ENCODE assay signal across 16 cellular contexts in the genomic region with DNA sequence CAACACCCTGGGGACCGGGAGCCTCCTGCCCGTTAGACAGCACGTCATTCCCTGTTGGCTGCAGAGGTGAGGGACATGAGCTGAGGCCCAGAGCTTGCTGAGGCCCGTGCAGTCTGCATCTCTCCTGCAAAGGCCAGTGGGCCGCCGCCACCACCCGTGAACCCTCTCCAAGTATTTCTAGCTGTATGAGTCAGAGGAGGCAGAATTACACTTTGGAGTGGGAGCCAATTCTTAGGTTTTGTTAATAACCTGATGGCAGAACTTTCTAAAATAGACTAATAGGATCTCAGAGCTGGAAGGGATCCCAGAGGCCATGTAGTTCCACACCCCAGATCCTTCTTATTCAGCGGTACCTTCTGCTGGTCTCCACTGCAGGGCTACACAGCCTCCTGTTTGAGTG.
DNase-seq lines count a peak whose midpoint lies in the region; ATAC-seq and TF ChIP-seq lines count a peak whose summit lies in the region.
"Had no signal": no experiment of that assay in that cellular context is flagged by ENCODE, and none has a peak within 500 bp of the region (broad histone marks: within the 10 kb centered on the region; RNA-seq: fewer than 3 reads in every experiment).

No MANE protein-coding gene starts in this region.

- H3K9me3 ChIP-seq in IMR-90 (ENCODE audit: control insufficient read depth, insufficient read depth, low read length), result no peaks in the 10 kb centered on the region
- no peaks in the 10 kb centered on the region for H3K9me3 ChIP-seq in esophagus muscularis mucosa
- H3K9me3 ChIP-seq in mucosa of descending colon, result no peaks in the 10 kb centered on the region
- H3K9me3 ChIP-seq in tibial artery, result no peaks in the 10 kb centered on the region

- H3K56ac ChIP-seq in IMR-90 (ENCODE audit: extremely low read depth, insufficient read depth, low read length), result no peak overlapping the region

- no peak overlapping the region for H3K23ac ChIP-seq in IMR-90 (ENCODE audit: low read depth, low read length)

- H2BK120ac ChIP-seq in IMR-90 (ENCODE audit: low read depth, low read length), result no peak overlapping the region

- no peak for TF ChIP-seq POLR2A in IMR-90 (IDR thresholded peaks at IDR 0.05; ENCODE audit: low read depth, low read length)
- no peak for TF ChIP-seq POLR2A in esophagus muscularis mucosa (IDR thresholded peaks at IDR 0.05; ENCODE audit: low read depth)

- intact Hi-C loops in IMR-90 (cut with micrococcal nuclease) (no loop called here), esophagus muscularis mucosa (cut with DNase I) (no loop called here), mucosa of descending colon (cut with DNase I, micrococcal nuclease) (no loop called here), tibial artery (cut with DNase I; ENCODE audit: low total_unique reads) (no loop called here)

- peak; percentile 66 for DNase-seq in IMR-90
- no peak for DNase-seq in esophagus muscularis mucosa (ENCODE audit: extremely low spot score)
- DNase-seq in mucosa of descending colon, result peak in 1 of 3 donors; percentile 57
- peak; percentile 76 to 95 for DNase-seq in tibial artery
- DNase-seq in 8988T, result no peak
- no peak for DNase-seq in NCI-H345 (lab: John Stamatoyannopoulos, UW)
- DNase-seq in GM20000 (ENCODE audit: low spot score), result no peak
- DNase-seq: activated CD8-positive, alpha-beta memory T cell treated with anti-CD3 and anti-CD28 coated beads, Interleukin-2, amount 50 U/mL, for 4 hours; activated naive CD8-positive, alpha-beta T cell treated with anti-CD3 and anti-CD28 coated beads, Interleukin-2, amount 50 U/mL, for 24 hours; effector CD8-positive, alpha-beta T cell; MM.1S; NCI-H510A treated with DMSO at 0.1 percent for 48 hours; SHP77 treated with DMSO at 0.1 percent for 48 hours had no signal

- dilution Hi-C loops in IMR-90 (cut with HindIII; ENCODE audit: low sequenced_read_pairs, unreplicated experiment), result no loop called here

- no peak overlapping the region; the same call in 1 of the 2 replicates for H3K4me2 ChIP-seq in IMR-90 (ENCODE audit: low read depth, low read length)
- H3K4me2 ChIP-seq: smooth muscle cell had no signal

- H3K4me3 ChIP-seq in IMR-90 (ENCODE audit: insufficient read depth, low read depth, low read length) (no peak overlapping the region), esophagus muscularis mucosa (no peak overlapping the region), mucosa of descending colon (no peak overlapping the region), tibial artery (no peak overlapping the region)
- H3K4me3 ChIP-seq: GM12878, smooth muscle cell had no signal

- H3K4ac ChIP-seq in IMR-90 (ENCODE audit: low read depth, low read length), result no peak overlapping the region

- H3K18ac ChIP-seq in IMR-90 (ENCODE audit: low read depth, low read length), result no peak overlapping the region

- no TSS peak for BruUV-seq in IMR-90 (replicated peaks; lab: Mats Ljungman, UMichigan)

- peak; percentile 93 for ATAC-seq in IMR-90 (ENCODE audit: low read depth)
- peak; percentile 26 for ATAC-seq in mucosa of descending colon
- no peak for ATAC-seq in GM19467 (IDR thresholded peaks at IDR 0.05; ENCODE audit: unreplicated experiment)
- ATAC-seq: activated naive CD8-positive, alpha-beta T cell treated with anti-CD3 and anti-CD28 coated beads, Interleukin-2, amount 50 U/mL, for 24 hours; GM12878 had no signal

- no peak for TF ChIP-seq EP300 in esophagus muscularis mucosa (IDR thresholded peaks at IDR 0.05)

- H4K5ac ChIP-seq in IMR-90 (ENCODE audit: low read depth, low read length), result no peak overlapping the region

- H3K36me3 ChIP-seq in IMR-90 (ENCODE audit: control insufficient read depth, insufficient read depth, low read length) (no peaks in the 10 kb centered on the region), esophagus muscularis mucosa (peaks cover 0 to 49% (median 12%) of the 10 kb centered on the region in 4 donors), mucosa of descending colon (ENCODE audit: low read depth) (no peaks in the 10 kb centered on the region), tibial artery (peaks cover 4 to 15% (median 14%) of the 10 kb centered on the region in 3 donors)

- H2AK5ac ChIP-seq in IMR-90 (ENCODE audit: low read depth, low read length), result no peak overlapping the region

- no peaks in the 10 kb centered on the region for H3K79me1 ChIP-seq in IMR-90 (ENCODE audit: low read depth in 1 of 2, low read length in 2 of 2)

- no peak overlapping the region for H2AFZ ChIP-seq in IMR-90 (replicated peaks; ENCODE audit: low read length, poor library complexity)

- peaks cover 2% of the 10 kb centered on the region; the same call in 1 of the 2 replicates for H3K4me1 ChIP-seq in IMR-90 (ENCODE audit: control insufficient read depth, insufficient read depth, low read length)
- H3K4me1 ChIP-seq in esophagus muscularis mucosa, result peaks cover 26 to 59% (median 34%) of the 10 kb centered on the region in 4 donors
- no peaks in the 10 kb centered on the region for H3K4me1 ChIP-seq in mucosa of descending colon (ENCODE audit: low read depth)
- H3K4me1 ChIP-seq in tibial artery, result peaks cover 0 to 22% (median 17%) of the 10 kb centered on the region in 4 donors

- POLR2A ChIA-PET in IMR-90 (lab: Charles Lee; ENCODE audit: unreplicated experiment), result no interaction called here

- in situ Hi-C loops in IMR-90 (cut with MboI; ENCODE audit: low sequenced_read_pairs), result no loop called here

- H3K9me1 ChIP-seq in IMR-90 (ENCODE audit: insufficient read depth, low read length), result no peaks in the 10 kb centered on the region

- H2BK5ac ChIP-seq in IMR-90 (ENCODE audit: low read depth, low read length, poor library complexity, severe bottlenecking), result no peak overlapping the region

- no CpG with 5 or more reads among the region's 8 CpGs for WGBS in IMR-90 (ENCODE audit: extremely low coverage in 2 of 2, insufficient read length in 1 of 2), 2 experiments
- 40% methylated on average over 8 of the region's 8 CpGs for WGBS in esophagus muscularis mucosa

- H3K27ac ChIP-seq in IMR-90 (ENCODE audit: insufficient read depth, low read length) (no peak overlapping the region), esophagus muscularis mucosa (replicated peaks in 1 of 4) (peak overlapping the region; percentile 73 to 75 (median 74)), tibial artery (peak overlapping the region; percentile 57 to 78)

- no peak for TF ChIP-seq CTCF in IMR-90 (conservative IDR thresholded peaks at IDR 0.05; ENCODE audit: low read depth, low read length)
- no peak for TF ChIP-seq CTCF in esophagus muscularis mucosa (IDR thresholded peaks at IDR 0.05)
- TF ChIP-seq CTCF in mucosa of descending colon (IDR thresholded peaks at IDR 0.05), result no peak
- TF ChIP-seq CTCF in tibial artery (IDR thresholded peaks at IDR 0.05), result no peak
- TF ChIP-seq CTCF in GM20000 (IDR thresholded peaks at IDR 0.05; ENCODE audit: extremely low read depth, missing control alignments), result no peak

- H3K9ac ChIP-seq in IMR-90 (ENCODE audit: low read depth, low read length), result no peak overlapping the region

- CTCF ChIA-PET in IMR-90 (lab: Yijun Ruan, JAX), result no interaction called here

- H2AK9ac ChIP-seq in IMR-90 (replicated peaks; ENCODE audit: low read depth, low read length, poor library complexity), result no peak overlapping the region

- H3K27me3 ChIP-seq in IMR-90 (ENCODE audit: control insufficient read depth, insufficient read depth, low read length), result peaks cover 1% of the 10 kb centered on the region
- no peaks in the 10 kb centered on the region for H3K27me3 ChIP-seq in esophagus muscularis mucosa
- no peaks in the 10 kb centered on the region for H3K27me3 ChIP-seq in tibial artery

- no peak overlapping the region for H3K14ac ChIP-seq in IMR-90 (replicated peaks; ENCODE audit: low read depth, low read length)

- no peak for TF ChIP-seq RAD21 in IMR-90 (IDR thresholded peaks at IDR 0.05; ENCODE audit: low read length)

- H2BK20ac ChIP-seq in IMR-90 (ENCODE audit: low read depth, low read length), result no peak overlapping the region

- H4K91ac ChIP-seq in IMR-90 (ENCODE audit: insufficient read depth, low read depth, low read length), result no peak overlapping the region

- no peak overlapping the region for H2BK15ac ChIP-seq in IMR-90 (ENCODE audit: low read depth, low read length)

- H4K8ac ChIP-seq in IMR-90 (ENCODE audit: low read depth in 2 of 2, low read length in 2 of 2), result no peak overlapping the region

- H4K20me1 ChIP-seq in IMR-90 (ENCODE audit: insufficient read depth, low read length), result no peaks in the 10 kb centered on the region

TF ChIP-seq in IMR-90, 13 proteins besides CTCF, POLR2A, EP300 and RAD21:
- TF ChIP-seq CEBPB (IDR thresholded peaks at IDR 0.05; ENCODE audit: low read depth, low read length) (no peak), SMC3 (IDR thresholded peaks at IDR 0.05; ENCODE audit: low read depth, low read length) (no peak), NFE2L2 (IDR thresholded peaks at IDR 0.05; ENCODE audit: low read depth, low read length) (no peak), MAFK (IDR thresholded peaks at IDR 0.05; ENCODE audit: low read depth, low read length) (no peak), MXI1 (IDR thresholded peaks at IDR 0.05; ENCODE audit: borderline replicate concordance, low read depth, low read length) (no peak), CHD1 (IDR thresholded peaks at IDR 0.05; ENCODE audit: low read depth, low read length) (no peak)

Comparison
In these comparisons a context has a peak if more than half of its experiments do, and no peak if none do; other contexts are left out.
1. DNase-seq: peak in IMR-90 (single experiment) and tibial artery (2 of 2); none in esophagus muscularis mucosa (single experiment), 8988T (single experiment), NCI-H345 (single experiment) and GM20000 (single experiment).